10 cellular contexts compared by ENCODE assay signal in genomic region chr2:46749042-46749461, GRCh38. TPM values are rescaled to one million over a fixed set of nuclear protein-coding genes. Genes with fewer than 3 reads are reported as not detected.
DNase-seq lines count a peak whose midpoint lies in the region; ATAC-seq and TF ChIP-seq lines count a peak whose summit lies in the region.
"Had no signal": no experiment of that assay in that cellular context is flagged by ENCODE, and none has a peak within 500 bp of the region (broad histone marks: within the 10 kb centered on the region; RNA-seq: fewer than 3 reads in every experiment).

No MANE protein-coding gene starts in this region.

- H3K4me3 Mint-ChIP-seq in stimulated activated naive CD8-positive, alpha-beta T cell treated with anti-CD3 and anti-CD28 coated beads, Interleukin-15, amount 100 ng/mL, for 72 hours, result no peak overlapping the region

- TF ChIP-seq POLR2A in uterus (IDR thresholded peaks at IDR 0.05), result no peak

- H3K4me1 ChIP-seq in uterus, result peaks cover 0 to 12% of the 10 kb centered on the region in 2 donors

- intact Hi-C loops in uterus (cut with DNase I; ENCODE audit: low total_unique reads), result no loop called here

- H3K4me1 Mint-ChIP-seq in stimulated activated naive CD8-positive, alpha-beta T cell treated with anti-CD3 and anti-CD28 coated beads, Interleukin-15, amount 100 ng/mL, for 72 hours, result peaks cover 21% of the 10 kb centered on the region

- no peak for ATAC-seq in HG03439 (IDR thresholded peaks at IDR 0.05; ENCODE audit: unreplicated experiment)
- ATAC-seq in stimulated activated naive CD8-positive, alpha-beta T cell treated with anti-CD3 and anti-CD28 coated beads, Interleukin-15, amount 100 ng/mL, for 72 hours, result no peak

- no peaks in the 10 kb centered on the region for H3K27me3 Mint-ChIP-seq in stimulated activated naive CD8-positive, alpha-beta T cell treated with anti-CD3 and anti-CD28 coated beads, Interleukin-15, amount 100 ng/mL, for 72 hours
- H3K27me3 Mint-ChIP-seq: naive B cell had no signal

- TF ChIP-seq CTCF in uterus (IDR thresholded peaks at IDR 0.05), result no peak

- DNase-seq in DMS53 (lab: John Stamatoyannopoulos, UW) (peak; percentile 68), NCI-H460 (ENCODE audit: extremely low read depth, low read depth) (peak; percentile 38), epidermal melanocyte (ENCODE audit: insufficient read length, low spot score) (peak; percentile 20), non-pigmented ciliary epithelial cell (ENCODE audit: low read depth) (peak; percentile 50), COLO668 (lab: John Stamatoyannopoulos, UW; ENCODE audit: unreplicated experiment) (no peak), uterus (no peak)
- DNase-seq in stimulated activated naive CD8-positive, alpha-beta T cell treated with anti-CD3 and anti-CD28 coated beads, Interleukin-15, amount 100 ng/mL, for 72 hours, result no peak
- DNase-seq: naive B cell, SIG-M5 had no signal

- H3K27me3 ChIP-seq in uterus, result no peaks in the 10 kb centered on the region

- H3K9me3 ChIP-seq in uterus, result no peaks in the 10 kb centered on the region

- no peak overlapping the region for H3K27ac ChIP-seq in uterus

- no peaks in the 10 kb centered on the region for H3K9me3 Mint-ChIP-seq in stimulated activated naive CD8-positive, alpha-beta T cell treated with anti-CD3 and anti-CD28 coated beads, Interleukin-15, amount 100 ng/mL, for 72 hours

- no peaks in the 10 kb centered on the region for H3K36me3 ChIP-seq in uterus

- no peak overlapping the region for H3K4me3 ChIP-seq in uterus

- no peak overlapping the region for H3K27ac Mint-ChIP-seq in stimulated activated naive CD8-positive, alpha-beta T cell treated with anti-CD3 and anti-CD28 coated beads, Interleukin-15, amount 100 ng/mL, for 72 hours

RNA-seq across cellular contexts. Expression of gene SOCS5, which starts 50.0 kb away (rescaled TPM):
- 14.5 and 15.7 TPM in 2 replicates for total RNA-seq in NCI-H460 (2014; rRNA removed; shearing (Covaris generic))
- polyA plus RNA-seq in NCI-H460 (2014; cell fraction: nucleus; rRNA removed), result 7.0 and 8.0 TPM in 2 replicates
- total RNA-seq in uterus, result 100 to 1,000 TPM in 1 of 4 donors, 10 to 100 TPM in 3; 17.2 to 101 (median 52.6) TPM

Comparison
In these comparisons a context has a peak if more than half of its experiments do, and no peak if none do; other contexts are left out.
1. DNase-seq: peak in DMS53 (single experiment), NCI-H460 (single experiment), epidermal melanocyte (single experiment) and non-pigmented ciliary epithelial cell (single experiment); none in COLO668 (single experiment), uterus (0 of 2) and stimulated activated naive CD8-positive, alpha-beta T cell treated with anti-CD3 and anti-CD28 coated beads, Interleukin-15, amount 100 ng/mL, for 72 hours (0 of 2).